10 cellular contexts compared by ENCODE assay signal in genomic region chr10:62054408-62054807, GRCh38.
DNase-seq lines count a peak whose midpoint lies in the region; ATAC-seq and TF ChIP-seq lines count a peak whose summit lies in the region.
"Had no signal": no experiment of that assay in that cellular context is flagged by ENCODE, and none has a peak within 500 bp of the region (broad histone marks: within the 10 kb centered on the region; RNA-seq: fewer than 3 reads in every experiment).

No MANE protein-coding gene starts in this region.

- H3K36me3 Mint-ChIP-seq in activated CD4-positive, alpha-beta T cell treated with anti-CD3 and anti-CD28 coated beads, Interleukin-2, amount 10 ng/mL, durations not matched to agents 7 days and 5 days (ENCODE audit: low read depth), result peaks cover 84% of the 10 kb centered on the region

- DNase-seq in activated CD4-positive, alpha-beta T cell treated with anti-CD3 and anti-CD28 coated beads, Interleukin-2, amount 10 ng/mL, durations not matched to agents 7 days and 5 days, result no peak
- no peak for DNase-seq in activated CD4-positive, alpha-beta T cell treated with anti-CD3 and anti-CD28 coated beads for 1 hour
- DNase-seq in esophagus squamous epithelium (lab: John Stamatoyannopoulos, UW), result no peak
- no peak for DNase-seq in testis
- no peak for DNase-seq in NCI-H526 treated with DMSO at 0.1 percent for 48 hours (lab: John Stamatoyannopoulos, UW)
- DNase-seq in kidney glomerular epithelial cell (lab: John Stamatoyannopoulos, UW), result no peak
- DNase-seq in NCI-H2171 (lab: John Stamatoyannopoulos, UW), result no peak
- DNase-seq: right lobe of liver had no signal

- peaks cover 0 to 100% (median 26%) of the 10 kb centered on the region in 3 donors for H3K4me1 ChIP-seq in esophagus squamous epithelium
- H3K4me1 ChIP-seq in testis, result peaks cover 57% of the 10 kb centered on the region

- H3K4me3 Mint-ChIP-seq in activated CD4-positive, alpha-beta T cell treated with anti-CD3 and anti-CD28 coated beads, Interleukin-2, amount 10 ng/mL, durations not matched to agents 7 days and 5 days, result peak overlapping the region; percentile 38

- intact Hi-C loops in esophagus squamous epithelium (cut with DNase I) (no loop called here), testis (cut with DNase I; ENCODE audit: low total_unique reads) (no loop called here)

- no peaks in the 10 kb centered on the region for H3K27me3 Mint-ChIP-seq in activated CD4-positive, alpha-beta T cell treated with anti-CD3 and anti-CD28 coated beads, Interleukin-2, amount 10 ng/mL, durations not matched to agents 7 days and 5 days

- H3K4me3 ChIP-seq in esophagus squamous epithelium, result peak overlapping the region in 1 of 4 donors; percentile 71
- no peak overlapping the region for H3K4me3 ChIP-seq in testis
- H3K4me3 ChIP-seq: right lobe of liver, SJSA1 had no signal

- POLR2A ChIA-PET in activated CD4-positive, alpha-beta T cell treated with anti-CD3 and anti-CD28 coated beads, Interleukin-2, amount 10 ng/mL, durations not matched to agents 7 days and 5 days (lab: Charles Lee), result interaction anchor here (0.7 to 0.9 kb wide), 2 partner anchors 64 to 130 kb away, joined by 3 to 4 read pairs; no protein-coding TSS in a partner anchor

- H3K9me3 Mint-ChIP-seq in activated CD4-positive, alpha-beta T cell treated with anti-CD3 and anti-CD28 coated beads, Interleukin-2, amount 10 ng/mL, durations not matched to agents 7 days and 5 days, result peaks cover 6% of the 10 kb centered on the region

- H3K27me3 ChIP-seq in esophagus squamous epithelium (no peaks in the 10 kb centered on the region), testis (no peaks in the 10 kb centered on the region)
- H3K27me3 ChIP-seq: right lobe of liver, SJSA1 had no signal

- peaks cover 91% of the 10 kb centered on the region for H3K4me1 Mint-ChIP-seq in activated CD4-positive, alpha-beta T cell treated with anti-CD3 and anti-CD28 coated beads, Interleukin-2, amount 10 ng/mL, durations not matched to agents 7 days and 5 days

- peak overlapping the region; percentile 79 for H3K27ac Mint-ChIP-seq in activated CD4-positive, alpha-beta T cell treated with anti-CD3 and anti-CD28 coated beads, Interleukin-2, amount 10 ng/mL, durations not matched to agents 7 days and 5 days

- H3K36me3 ChIP-seq in esophagus squamous epithelium (peaks cover 0 to 68% (median 8%) of the 10 kb centered on the region in 3 donors), testis (ENCODE audit: low read depth, missing control alignments) (no peaks in the 10 kb centered on the region)

- no peaks in the 10 kb centered on the region for H3K9me3 ChIP-seq in esophagus squamous epithelium
- no peaks in the 10 kb centered on the region for H3K9me3 ChIP-seq in testis
- H3K9me3 ChIP-seq: right lobe of liver, SJSA1 had no signal

- peak overlapping the region; percentile 21 to 96 (median 90) for H3K27ac ChIP-seq in esophagus squamous epithelium
- H3K27ac ChIP-seq in testis, result peak overlapping the region; percentile 89 to 96
- H3K27ac ChIP-seq: SJSA1 had no signal

- no peak for TF ChIP-seq POLR2A in esophagus squamous epithelium (IDR thresholded peaks at IDR 0.05)
- TF ChIP-seq POLR2A in testis (IDR thresholded peaks at IDR 0.05), result no peak

- ATAC-seq in HG03342 (IDR thresholded peaks at IDR 0.05; ENCODE audit: unreplicated experiment), result peak; percentile 37

- CTCF ChIA-PET in activated CD4-positive, alpha-beta T cell treated with anti-CD3 and anti-CD28 coated beads, Interleukin-2, amount 10 ng/mL, durations not matched to agents 7 days and 5 days (lab: Charles Lee), result interaction anchor here (0.7 to 2.2 kb wide), 7 partner anchors 11 to 191 kb away, joined by 3 to 15 read pairs (median 3); no protein-coding TSS in a partner anchor

- TF ChIP-seq CTCF in esophagus squamous epithelium (IDR thresholded peaks at IDR 0.05) (no peak), testis (IDR thresholded peaks at IDR 0.05) (no peak)
